ENCODE assay signal across 8 cellular contexts in genomic region chr15:72118400-72118978, GRCh38. TPM values are rescaled to one million over a fixed set of nuclear protein-coding genes. Genes with fewer than 3 reads are reported as not detected.
DNase-seq lines count a peak whose midpoint lies in the region; ATAC-seq and TF ChIP-seq lines count a peak whose summit lies in the region.

Gene SENP8 (plus strand): TSS chr15:72118403. CDS start chr15:72139624, 21,221 bp downstream.

- H3K9me2 ChIP-seq in GM23248 (ENCODE audit: insufficient read depth), result no peaks in the 10 kb centered on the region

- TF ChIP-seq EP300 in upper lobe of left lung (IDR thresholded peaks at IDR 0.05), result no peak

- H3K36me3 ChIP-seq in GM23248 (ENCODE audit: low read depth) (no peaks in the 10 kb centered on the region), upper lobe of left lung (no peaks in the 10 kb centered on the region)

- H3K9ac ChIP-seq in GM23248, result peak within 1 kb of the TSS; percentile 96

- peaks cover 7% of the 10 kb centered on the region for H3K36me3 Mint-ChIP-seq in central memory CD8-positive, alpha-beta T cell (ENCODE audit: insufficient read depth)

- H3K79me2 ChIP-seq in GM23248 (ENCODE audit: insufficient read depth), result peaks cover 50% of the 10 kb centered on the region

- H3K4me3 Mint-ChIP-seq in central memory CD8-positive, alpha-beta T cell, result peak within 1 kb of the TSS; percentile 90

- H3K27me3 ChIP-seq in GM23248 (replicated peaks; ENCODE audit: insufficient read depth) (no peaks in the 10 kb centered on the region), upper lobe of left lung (no peaks in the 10 kb centered on the region)

- in situ Hi-C loops in GM23248 (cut with MboI), result no loop called here
- in situ Hi-C loops in G401 (cut with HindIII; ENCODE audit: low sequenced_read_pairs), result no loop called here

- peak within 1 kb of the TSS; percentile 97 for H3K27ac Mint-ChIP-seq in central memory CD8-positive, alpha-beta T cell (ENCODE audit: low read depth)

- peak; percentile 55 for ATAC-seq in central memory CD8-positive, alpha-beta T cell (replicated peaks; ENCODE audit: extremely low read depth, poor library complexity, severe bottlenecking)
- ATAC-seq in upper lobe of left lung (ENCODE audit: low FRiP score in 2 of 2), result peak; percentile 78 to 86

- TF ChIP-seq POLR2A in lower leg skin (IDR thresholded peaks at IDR 0.05), result no peak
- TF ChIP-seq POLR2A in upper lobe of left lung (IDR thresholded peaks at IDR 0.05), result no peak

- 0 out of 2 replicates have a peak, but pooled peaks cover 7% of the 10 kb centered on the region for H4K20me1 ChIP-seq in GM23248 (ENCODE audit: insufficient read depth)

- WGBS in GM23248 (ENCODE audit: low coverage in 1 of 2, low lambda C conversion rate in 2 of 2, missing lambda C conversion rate in 2 of 2), 2 experiments, result 1 to 2% methylated on average over 19 to 25 of the region's 25 CpGs
- WGBS in lower leg skin, 2 donors, result 0 to 1% methylated on average over 25 of the region's 25 CpGs
- 0 to 1% methylated on average over 25 of the region's 25 CpGs for WGBS in upper lobe of left lung, 2 donors

- H3K4me1 ChIP-seq in GM23248 (ENCODE audit: insufficient read depth) (peaks cover 12% of the 10 kb centered on the region), upper lobe of left lung (peaks cover 13 to 23% (median 20%) of the 10 kb centered on the region in 4 donors)

- H2AFZ ChIP-seq in GM23248, result peak within 1 kb of the TSS; percentile 94

- intact Hi-C loops in lower leg skin (cut with DNase I; ENCODE audit: low total_unique reads), result no loop called here

- no peaks in the 10 kb centered on the region for H3K27me3 Mint-ChIP-seq in central memory CD8-positive, alpha-beta T cell

- H3K9me3 ChIP-seq in GM23248 (ENCODE audit: low read depth) (no peaks in the 10 kb centered on the region), upper lobe of left lung (no peaks in the 10 kb centered on the region)

- peaks cover 4% of the 10 kb centered on the region; the same call in 1 of the 2 replicates for H3F3A ChIP-seq in GM23248 (ENCODE audit: insufficient read depth)

- no peak for TF ChIP-seq CTCF in lower leg skin (IDR thresholded peaks at IDR 0.05)
- TF ChIP-seq CTCF in upper lobe of left lung (IDR thresholded peaks at IDR 0.05), result no peak

- H3K4me2 ChIP-seq in GM23248 (ENCODE audit: unreplicated experiment), result peak within 1 kb of the TSS; percentile 97

- DNase-seq in NCI-H2171 (lab: John Stamatoyannopoulos, UW) (peak; percentile 91), NCI-H2171 treated with DMSO at 0.1 percent for 48 hours (lab: John Stamatoyannopoulos, UW) (no peak), GM23248 (peak; percentile 87), NCI-H774 (lab: John Stamatoyannopoulos, UW) (peak; percentile 74), lower leg skin (ENCODE audit: low spot score in 2 of 2) (no peak), upper lobe of left lung (peak in 1 of 2 donors; percentile 79), G401 (ENCODE audit: low spot score) (no peak)
- DNase-seq in central memory CD8-positive, alpha-beta T cell (ENCODE audit: low spot score in 2 of 2), result no peak

- H3K4me3 ChIP-seq in GM23248 (peak within 1 kb of the TSS; percentile 95), lower leg skin (ENCODE audit: low read depth, poor library complexity, severe bottlenecking) (peak within 1 kb of the TSS; percentile 76), upper lobe of left lung (peak within 1 kb of the TSS; percentile 60 to 96 (median 92))

- H3K9me3 Mint-ChIP-seq in central memory CD8-positive, alpha-beta T cell, result no peaks in the 10 kb centered on the region

- peaks cover 34% of the 10 kb centered on the region for H3K4me1 Mint-ChIP-seq in central memory CD8-positive, alpha-beta T cell

- peak within 1 kb of the TSS; percentile 97 for H3K27ac ChIP-seq in GM23248
- peak within 1 kb of the TSS; percentile 90 to 98 (median 92) for H3K27ac ChIP-seq in upper lobe of left lung

RNA-seq across cellular contexts. Expression of gene SENP8, which starts in this region (rescaled TPM):
- 2.5 and 2.8 TPM in 2 replicates for total RNA-seq in GM23248 (2014; rRNA removed; shearing (Covaris generic))
- polyA plus RNA-seq in GM23248 (2016; fragmentation: Nextera tagmentation; extraction: Ambion mirVana), result 3.8 and 4.0 TPM in 2 replicates
- 1 to 10 TPM in 2 of 4 donors, under 1 TPM in 2; 0.30 to 2.2 (median 0.91) TPM for total RNA-seq in lower leg skin
- 1 to 10 TPM in 3 of 6 donors, under 1 TPM in 2, not detected in 1; 0.55 to 3.8 (median 3.0) TPM for total RNA-seq in upper lobe of left lung
- total RNA-seq in G401 (2014; rRNA removed; shearing (Covaris generic)), result 1.4 and 4.4 TPM in 2 replicates

Comparison
In these comparisons a context has a peak if more than half of its experiments do, and no peak if none do; other contexts are left out.
1. DNase-seq: peak in NCI-H2171 (single experiment), GM23248 (single experiment) and NCI-H774 (single experiment); none in NCI-H2171 treated with DMSO at 0.1 percent for 48 hours (single experiment), central memory CD8-positive, alpha-beta T cell (0 of 2), lower leg skin (0 of 2) and G401 (single experiment).
2. Peak in every context shown above with its lines, with median percentiles within 50 percentile points of each other: H3K4me3 ChIP-seq.